In genomic region chr13:94711561-94712286, GRCh38 we compare ENCODE assay signal across 9 cellular contexts. TPM values are rescaled to one million over a fixed set of nuclear protein-coding genes. Genes with fewer than 3 reads are reported as not detected.
DNase-seq lines count a peak whose midpoint lies in the region; ATAC-seq lines count a peak whose summit lies in the region.
"Had no signal": no experiment of that assay in that cellular context is flagged by ENCODE, and none has a peak within 500 bp of the region (broad histone marks: within the 10 kb centered on the region; RNA-seq: fewer than 3 reads in every experiment).

No MANE protein-coding gene starts in this region.

- H3K27me3 Mint-ChIP-seq in activated CD4-positive, alpha-beta T cell treated with anti-CD3 and anti-CD28 coated beads, Interleukin-2, amount 10 ng/mL, durations not matched to agents 24 days and 14 days: peaks cover 76% of the 10 kb centered on the region
- peaks cover 77% of the 10 kb centered on the region for H3K27me3 Mint-ChIP-seq in activated CD4-positive, alpha-beta T cell treated with anti-CD3 and anti-CD28 coated beads, Interleukin-2, amount 10 ng/mL, durations not matched to agents 7 days and 5 days

- DNase-seq in activated CD4-positive, alpha-beta T cell treated with anti-CD3 and anti-CD28 coated beads, Interleukin-2, amount 10 ng/mL, durations not matched to agents 24 days and 14 days: peak; percentile 73
- DNase-seq in activated CD4-positive, alpha-beta T cell treated with anti-CD3 and anti-CD28 coated beads, Interleukin-2, amount 10 ng/mL, durations not matched to agents 7 days and 5 days: no peak
- DNase-seq in activated naive CD4-positive, alpha-beta T cell treated with anti-CD3 and anti-CD28 coated beads, Interleukin-2, amount 50 U/mL, for 72 hours (ENCODE audit: low spot score in 2 of 2): no peak
- no peak for DNase-seq in DMS153 (lab: John Stamatoyannopoulos, UW)

- H3K9me3 Mint-ChIP-seq in activated CD4-positive, alpha-beta T cell treated with anti-CD3 and anti-CD28 coated beads, Interleukin-2, amount 10 ng/mL, durations not matched to agents 24 days and 14 days: peaks cover 9% of the 10 kb centered on the region
- no peaks in the 10 kb centered on the region for H3K9me3 Mint-ChIP-seq in activated CD4-positive, alpha-beta T cell treated with anti-CD3 and anti-CD28 coated beads, Interleukin-2, amount 10 ng/mL, durations not matched to agents 7 days and 5 days
- peaks cover 0 to 4% of the 10 kb centered on the region in 2 donors for H3K9me3 Mint-ChIP-seq in activated naive CD4-positive, alpha-beta T cell treated with anti-CD3 and anti-CD28 coated beads, Interleukin-2, amount 50 U/mL, for 72 hours

- peak overlapping the region; percentile 23 for H3K4me3 Mint-ChIP-seq in activated CD4-positive, alpha-beta T cell treated with anti-CD3 and anti-CD28 coated beads, Interleukin-2, amount 10 ng/mL, durations not matched to agents 24 days and 14 days
- H3K4me3 Mint-ChIP-seq in activated CD4-positive, alpha-beta T cell treated with anti-CD3 and anti-CD28 coated beads, Interleukin-2, amount 10 ng/mL, durations not matched to agents 7 days and 5 days: no peak overlapping the region

- H3K36me3 Mint-ChIP-seq in activated CD4-positive, alpha-beta T cell treated with anti-CD3 and anti-CD28 coated beads, Interleukin-2, amount 10 ng/mL, durations not matched to agents 24 days and 14 days (ENCODE audit: low read depth): peaks cover 6% of the 10 kb centered on the region
- peaks cover 2% of the 10 kb centered on the region for H3K36me3 Mint-ChIP-seq in activated CD4-positive, alpha-beta T cell treated with anti-CD3 and anti-CD28 coated beads, Interleukin-2, amount 10 ng/mL, durations not matched to agents 7 days and 5 days (ENCODE audit: low read depth)
- H3K36me3 Mint-ChIP-seq in activated naive CD4-positive, alpha-beta T cell treated with anti-CD3 and anti-CD28 coated beads, Interleukin-2, amount 50 U/mL, for 72 hours: peaks cover 0 to 19% of the 10 kb centered on the region in 2 donors

- ATAC-seq in HG02943 (IDR thresholded peaks at IDR 0.05; ENCODE audit: low read depth, unreplicated experiment) (peak; percentile 33), HG03565 (IDR thresholded peaks at IDR 0.05; ENCODE audit: unreplicated experiment) (no peak), GM19023 (IDR thresholded peaks at IDR 0.05; ENCODE audit: unreplicated experiment) (no peak)
- ATAC-seq in activated naive CD4-positive, alpha-beta T cell treated with anti-CD3 and anti-CD28 coated beads, Interleukin-2, amount 50 U/mL, for 72 hours: peak; percentile 9 to 25

- CTCF ChIA-PET in activated CD4-positive, alpha-beta T cell treated with anti-CD3 and anti-CD28 coated beads, Interleukin-2, amount 10 ng/mL, durations not matched to agents 7 days and 5 days (lab: Charles Lee): no interaction called here

- peaks cover 15% of the 10 kb centered on the region for H3K27me3 ChIP-seq in layer of hippocampus (ENCODE audit: control insufficient read depth, insufficient read depth, low read length)

- H3K27ac ChIP-seq in layer of hippocampus (ENCODE audit: low read depth, low read length): peak overlapping the region; percentile 57
- H3K27ac ChIP-seq: parathyroid adenoma had no signal

- POLR2A ChIA-PET in activated CD4-positive, alpha-beta T cell treated with anti-CD3 and anti-CD28 coated beads, Interleukin-2, amount 10 ng/mL, durations not matched to agents 7 days and 5 days (lab: Charles Lee): no interaction called here

- intact Hi-C loops in activated CD4-positive, alpha-beta T cell treated with anti-CD3 and anti-CD28 coated beads, Interleukin-2, amount 10 ng/mL, durations not matched to agents 24 days and 14 days (cut with micrococcal nuclease): loop anchor here (2.0 to 10.0 kb wide), 3 partner anchors 45 to 931 kb away; partner anchors contain the start of gene DZIP1

- peak overlapping the region; percentile 51 for H3K27ac Mint-ChIP-seq in activated CD4-positive, alpha-beta T cell treated with anti-CD3 and anti-CD28 coated beads, Interleukin-2, amount 10 ng/mL, durations not matched to agents 24 days and 14 days
- H3K27ac Mint-ChIP-seq in activated CD4-positive, alpha-beta T cell treated with anti-CD3 and anti-CD28 coated beads, Interleukin-2, amount 10 ng/mL, durations not matched to agents 7 days and 5 days: no peak overlapping the region
- no peak overlapping the region for H3K27ac Mint-ChIP-seq in activated naive CD4-positive, alpha-beta T cell treated with anti-CD3 and anti-CD28 coated beads, Interleukin-2, amount 50 U/mL, for 72 hours

- H3K4me1 Mint-ChIP-seq in activated CD4-positive, alpha-beta T cell treated with anti-CD3 and anti-CD28 coated beads, Interleukin-2, amount 10 ng/mL, durations not matched to agents 24 days and 14 days: peaks cover 14% of the 10 kb centered on the region
- peaks cover 20% of the 10 kb centered on the region for H3K4me1 Mint-ChIP-seq in activated CD4-positive, alpha-beta T cell treated with anti-CD3 and anti-CD28 coated beads, Interleukin-2, amount 10 ng/mL, durations not matched to agents 7 days and 5 days

RNA-seq across cellular contexts. Expression of gene SOX21, which starts 0.6 kb away (rescaled TPM):
- not detected in 2 replicates for total RNA-seq in activated CD4-positive, alpha-beta T cell treated with anti-CD3 and anti-CD28 coated beads, Interleukin-2, amount 10 ng/mL, durations not matched to agents 24 days and 14 days
- total RNA-seq in activated CD4-positive, alpha-beta T cell treated with anti-CD3 and anti-CD28 coated beads, Interleukin-2, amount 10 ng/mL, durations not matched to agents 7 days and 5 days: not detected
- not detected for total RNA-seq in activated naive CD4-positive, alpha-beta T cell treated with anti-CD3 and anti-CD28 coated beads, Interleukin-2, amount 50 U/mL, for 72 hours

Comparison
In these comparisons a context has a peak if more than half of its experiments do, and no peak if none do; other contexts are left out.
1. ATAC-seq: peak in HG02943 (single experiment) and activated naive CD4-positive, alpha-beta T cell treated with anti-CD3 and anti-CD28 coated beads, Interleukin-2, amount 50 U/mL, for 72 hours (2 of 2); none in HG03565 (single experiment) and GM19023 (single experiment).